1 cellular context compared by ENCODE assay signal in the genomic region with DNA sequence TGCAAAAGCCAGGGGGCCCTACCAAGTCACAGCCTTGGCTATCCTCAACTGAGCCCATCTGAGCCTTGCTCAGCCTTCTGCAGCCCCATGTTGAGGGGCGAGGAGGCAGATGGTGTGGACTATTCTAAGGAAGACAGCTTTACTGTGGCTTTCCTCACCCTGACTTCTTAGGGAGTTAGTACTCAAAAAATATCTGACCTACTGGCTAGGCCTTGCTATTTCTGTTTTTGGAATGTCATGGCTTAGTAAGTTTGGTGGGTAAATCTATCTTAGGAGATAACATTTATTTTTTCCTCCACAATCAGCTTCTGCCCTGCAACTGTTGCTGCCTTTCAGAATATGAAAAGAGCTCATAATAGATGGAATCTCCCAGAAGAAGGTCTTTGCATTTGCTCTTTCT.
TF ChIP-seq lines count a peak whose summit lies in the region.

No MANE protein-coding gene starts in this region.

TF ChIP-seq in GM23338, 12 proteins besides CTCF, POLR2A, EP300 and RAD21 (continued from another document):
- no peak for TF ChIP-seq ZNF331 (CRISPR knock-in tag; IDR thresholded peaks at IDR 0.05; ENCODE audit: low read depth)
- no peak for TF ChIP-seq ZNF114 (CRISPR knock-in tag; IDR thresholded peaks at IDR 0.05)
- no peak for TF ChIP-seq POLR2AphosphoS5 (IDR thresholded peaks at IDR 0.05; ENCODE audit: low read depth)
- no peak for TF ChIP-seq EZH2phosphoT487 (IDR thresholded peaks at IDR 0.05; ENCODE audit: unreplicated experiment)
- no peak for TF ChIP-seq EZH2 (IDR thresholded peaks at IDR 0.05; ENCODE audit: low read depth, unreplicated experiment)
- TF ChIP-seq, protein P1, sequence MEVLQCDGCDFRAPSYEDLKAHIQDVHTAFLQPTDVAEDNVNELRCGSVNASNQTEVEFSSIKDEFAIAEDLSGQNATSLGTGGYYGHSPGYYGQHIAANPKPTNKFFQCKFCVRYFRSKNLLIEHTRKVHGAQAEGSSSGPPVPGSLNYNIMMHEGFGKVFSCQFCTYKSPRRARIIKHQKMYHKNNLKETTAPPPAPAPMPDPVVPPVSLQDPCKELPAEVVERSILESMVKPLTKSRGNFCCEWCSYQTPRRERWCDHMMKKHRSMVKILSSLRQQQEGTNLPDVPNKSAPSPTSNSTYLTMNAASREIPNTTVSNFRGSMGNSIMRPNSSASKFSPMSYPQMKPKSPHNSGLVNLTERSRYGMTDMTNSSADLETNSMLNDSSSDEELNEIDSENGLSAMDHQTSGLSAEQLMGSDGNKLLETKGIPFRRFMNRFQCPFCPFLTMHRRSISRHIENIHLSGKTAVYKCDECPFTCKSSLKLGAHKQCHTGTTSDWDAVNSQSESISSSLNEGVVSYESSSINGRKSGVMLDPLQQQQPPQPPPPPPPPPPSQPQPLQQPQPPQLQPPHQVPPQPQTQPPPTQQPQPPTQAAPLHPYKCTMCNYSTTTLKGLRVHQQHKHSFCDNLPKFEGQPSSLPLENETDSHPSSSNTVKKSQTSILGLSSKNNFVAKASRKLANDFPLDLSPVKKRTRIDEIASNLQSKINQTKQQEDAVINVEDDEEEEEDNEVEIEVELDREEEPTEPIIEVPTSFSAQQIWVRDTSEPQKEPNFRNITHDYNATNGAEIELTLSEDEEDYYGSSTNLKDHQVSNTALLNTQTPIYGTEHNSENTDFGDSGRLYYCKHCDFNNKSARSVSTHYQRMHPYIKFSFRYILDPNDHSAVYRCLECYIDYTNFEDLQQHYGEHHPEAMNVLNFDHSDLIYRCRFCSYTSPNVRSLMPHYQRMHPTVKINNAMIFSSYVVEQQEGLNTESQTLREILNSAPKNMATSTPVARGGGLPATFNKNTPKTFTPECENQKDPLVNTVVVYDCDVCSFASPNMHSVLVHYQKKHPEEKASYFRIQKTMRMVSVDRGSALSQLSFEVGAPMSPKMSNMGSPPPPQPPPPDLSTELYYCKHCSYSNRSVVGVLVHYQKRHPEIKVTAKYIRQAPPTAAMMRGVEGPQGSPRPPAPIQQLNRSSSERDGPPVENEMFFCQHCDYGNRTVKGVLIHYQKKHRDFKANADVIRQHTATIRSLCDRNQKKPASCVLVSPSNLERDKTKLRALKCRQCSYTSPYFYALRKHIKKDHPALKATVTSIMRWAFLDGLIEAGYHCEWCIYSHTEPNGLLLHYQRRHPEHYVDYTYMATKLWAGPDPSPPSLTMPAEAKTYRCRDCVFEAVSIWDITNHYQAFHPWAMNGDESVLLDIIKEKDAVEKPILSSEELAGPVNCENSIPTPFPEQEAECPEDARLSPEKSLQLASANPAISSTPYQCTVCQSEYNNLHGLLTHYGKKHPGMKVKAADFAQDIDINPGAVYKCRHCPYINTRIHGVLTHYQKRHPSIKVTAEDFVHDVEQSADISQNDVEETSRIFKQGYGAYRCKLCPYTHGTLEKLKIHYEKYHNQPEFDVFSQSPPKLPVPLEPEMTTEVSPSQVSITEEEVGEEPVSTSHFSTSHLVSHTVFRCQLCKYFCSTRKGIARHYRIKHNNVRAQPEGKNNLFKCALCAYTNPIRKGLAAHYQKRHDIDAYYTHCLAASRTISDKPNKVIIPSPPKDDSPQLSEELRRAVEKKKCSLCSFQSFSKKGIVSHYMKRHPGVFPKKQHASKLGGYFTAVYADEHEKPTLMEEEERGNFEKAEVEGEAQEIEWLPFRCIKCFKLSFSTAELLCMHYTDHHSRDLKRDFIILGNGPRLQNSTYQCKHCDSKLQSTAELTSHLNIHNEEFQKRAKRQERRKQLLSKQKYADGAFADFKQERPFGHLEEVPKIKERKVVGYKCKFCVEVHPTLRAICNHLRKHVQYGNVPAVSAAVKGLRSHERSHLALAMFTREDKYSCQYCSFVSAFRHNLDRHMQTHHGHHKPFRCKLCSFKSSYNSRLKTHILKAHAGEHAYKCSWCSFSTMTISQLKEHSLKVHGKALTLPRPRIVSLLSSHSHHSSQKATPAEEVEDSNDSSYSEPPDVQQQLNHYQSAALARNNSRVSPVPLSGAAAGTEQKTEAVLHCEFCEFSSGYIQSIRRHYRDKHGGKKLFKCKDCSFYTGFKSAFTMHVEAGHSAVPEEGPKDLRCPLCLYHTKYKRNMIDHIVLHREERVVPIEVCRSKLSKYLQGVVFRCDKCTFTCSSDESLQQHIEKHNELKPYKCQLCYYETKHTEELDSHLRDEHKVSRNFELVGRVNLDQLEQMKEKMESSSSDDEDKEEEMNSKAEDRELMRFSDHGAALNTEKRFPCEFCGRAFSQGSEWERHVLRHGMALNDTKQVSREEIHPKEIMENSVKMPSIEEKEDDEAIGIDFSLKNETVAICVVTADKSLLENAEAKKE (CRISPR knock-in tag; IDR thresholded peaks at IDR 0.05), result no peak
- TF ChIP-seq, protein P2, sequence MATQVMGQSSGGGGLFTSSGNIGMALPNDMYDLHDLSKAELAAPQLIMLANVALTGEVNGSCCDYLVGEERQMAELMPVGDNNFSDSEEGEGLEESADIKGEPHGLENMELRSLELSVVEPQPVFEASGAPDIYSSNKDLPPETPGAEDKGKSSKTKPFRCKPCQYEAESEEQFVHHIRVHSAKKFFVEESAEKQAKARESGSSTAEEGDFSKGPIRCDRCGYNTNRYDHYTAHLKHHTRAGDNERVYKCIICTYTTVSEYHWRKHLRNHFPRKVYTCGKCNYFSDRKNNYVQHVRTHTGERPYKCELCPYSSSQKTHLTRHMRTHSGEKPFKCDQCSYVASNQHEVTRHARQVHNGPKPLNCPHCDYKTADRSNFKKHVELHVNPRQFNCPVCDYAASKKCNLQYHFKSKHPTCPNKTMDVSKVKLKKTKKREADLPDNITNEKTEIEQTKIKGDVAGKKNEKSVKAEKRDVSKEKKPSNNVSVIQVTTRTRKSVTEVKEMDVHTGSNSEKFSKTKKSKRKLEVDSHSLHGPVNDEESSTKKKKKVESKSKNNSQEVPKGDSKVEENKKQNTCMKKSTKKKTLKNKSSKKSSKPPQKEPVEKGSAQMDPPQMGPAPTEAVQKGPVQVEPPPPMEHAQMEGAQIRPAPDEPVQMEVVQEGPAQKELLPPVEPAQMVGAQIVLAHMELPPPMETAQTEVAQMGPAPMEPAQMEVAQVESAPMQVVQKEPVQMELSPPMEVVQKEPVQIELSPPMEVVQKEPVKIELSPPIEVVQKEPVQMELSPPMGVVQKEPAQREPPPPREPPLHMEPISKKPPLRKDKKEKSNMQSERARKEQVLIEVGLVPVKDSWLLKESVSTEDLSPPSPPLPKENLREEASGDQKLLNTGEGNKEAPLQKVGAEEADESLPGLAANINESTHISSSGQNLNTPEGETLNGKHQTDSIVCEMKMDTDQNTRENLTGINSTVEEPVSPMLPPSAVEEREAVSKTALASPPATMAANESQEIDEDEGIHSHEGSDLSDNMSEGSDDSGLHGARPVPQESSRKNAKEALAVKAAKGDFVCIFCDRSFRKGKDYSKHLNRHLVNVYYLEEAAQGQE (IDR thresholded peaks at IDR 0.05; ENCODE audit: unreplicated experiment), result no peak
